In the genomic region with DNA sequence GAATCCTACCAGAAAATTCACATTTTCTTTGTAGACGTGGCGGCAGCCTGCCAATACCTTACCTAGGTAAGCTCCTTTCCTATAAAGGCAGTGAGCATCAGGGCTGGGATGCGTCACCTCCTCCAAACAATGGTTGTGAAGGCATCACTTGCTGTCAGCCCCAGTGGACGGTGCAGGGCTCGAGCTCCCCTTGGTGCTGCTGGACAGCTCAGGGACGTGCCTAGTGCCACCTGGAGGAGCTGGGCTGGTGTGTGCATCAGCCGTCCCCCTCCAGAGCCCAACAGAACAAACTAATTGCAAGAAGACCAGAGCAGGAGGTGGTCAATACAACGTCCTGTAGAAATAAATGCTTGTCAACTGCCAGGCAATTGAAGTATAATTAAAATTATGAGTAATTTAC, we compare ENCODE assay signal across 2 cellular contexts.
TF ChIP-seq lines count a peak whose summit lies in the region.

No MANE protein-coding gene starts in this region.

TF ChIP-seq in A549, 52 proteins besides CTCF, POLR2A, EP300 and RAD21 (continued from another document):
- TF ChIP-seq, protein P1, sequence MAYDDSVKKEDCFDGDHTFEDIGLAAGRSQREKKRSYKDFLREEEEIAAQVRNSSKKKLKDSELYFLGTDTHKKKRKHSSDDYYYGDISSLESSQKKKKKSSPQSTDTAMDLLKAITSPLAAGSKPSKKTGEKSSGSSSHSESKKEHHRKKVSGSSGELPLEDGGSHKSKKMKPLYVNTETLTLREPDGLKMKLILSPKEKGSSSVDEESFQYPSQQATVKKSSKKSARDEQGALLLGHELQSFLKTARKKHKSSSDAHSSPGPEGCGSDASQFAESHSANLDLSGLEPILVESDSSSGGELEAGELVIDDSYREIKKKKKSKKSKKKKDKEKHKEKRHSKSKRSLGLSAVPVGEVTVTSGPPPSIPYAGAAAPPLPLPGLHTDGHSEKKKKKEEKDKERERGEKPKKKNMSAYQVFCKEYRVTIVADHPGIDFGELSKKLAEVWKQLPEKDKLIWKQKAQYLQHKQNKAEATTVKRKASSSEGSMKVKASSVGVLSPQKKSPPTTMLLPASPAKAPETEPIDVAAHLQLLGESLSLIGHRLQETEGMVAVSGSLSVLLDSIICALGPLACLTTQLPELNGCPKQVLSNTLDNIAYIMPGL (CRISPR knock-in tag; IDR thresholded peaks at IDR 0.05; ENCODE audit: borderline replicate concordance), result no peak
- TF ChIP-seq, protein P2, sequence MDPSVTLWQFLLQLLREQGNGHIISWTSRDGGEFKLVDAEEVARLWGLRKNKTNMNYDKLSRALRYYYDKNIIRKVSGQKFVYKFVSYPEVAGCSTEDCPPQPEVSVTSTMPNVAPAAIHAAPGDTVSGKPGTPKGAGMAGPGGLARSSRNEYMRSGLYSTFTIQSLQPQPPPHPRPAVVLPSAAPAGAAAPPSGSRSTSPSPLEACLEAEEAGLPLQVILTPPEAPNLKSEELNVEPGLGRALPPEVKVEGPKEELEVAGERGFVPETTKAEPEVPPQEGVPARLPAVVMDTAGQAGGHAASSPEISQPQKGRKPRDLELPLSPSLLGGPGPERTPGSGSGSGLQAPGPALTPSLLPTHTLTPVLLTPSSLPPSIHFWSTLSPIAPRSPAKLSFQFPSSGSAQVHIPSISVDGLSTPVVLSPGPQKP (IDR thresholded peaks at IDR 0.05; ENCODE audit: low read depth, low read length), result no peak
- TF ChIP-seq POLR2AphosphoS2 (conservative IDR thresholded peaks at IDR 0.05; ENCODE audit: low read length) (no peak), JUN (IDR thresholded peaks at IDR 0.05) (no peak), PHF8 (IDR thresholded peaks at IDR 0.05; ENCODE audit: borderline replicate concordance, low read depth) (no peak), ESRRA (IDR thresholded peaks at IDR 0.05; ENCODE audit: borderline replicate concordance, low read length) (no peak)
- TF ChIP-seq, protein P3, sequence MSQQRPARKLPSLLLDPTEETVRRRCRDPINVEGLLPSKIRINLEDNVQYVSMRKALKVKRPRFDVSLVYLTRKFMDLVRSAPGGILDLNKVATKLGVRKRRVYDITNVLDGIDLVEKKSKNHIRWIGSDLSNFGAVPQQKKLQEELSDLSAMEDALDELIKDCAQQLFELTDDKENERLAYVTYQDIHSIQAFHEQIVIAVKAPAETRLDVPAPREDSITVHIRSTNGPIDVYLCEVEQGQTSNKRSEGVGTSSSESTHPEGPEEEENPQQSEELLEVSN (IDR thresholded peaks at IDR 0.05; ENCODE audit: borderline replicate concordance, low read depth), result no peak

TF ChIP-seq in GM23338, 12 proteins besides CTCF, POLR2A, EP300 and RAD21 (continued from another document):
- TF ChIP-seq, protein P4, sequence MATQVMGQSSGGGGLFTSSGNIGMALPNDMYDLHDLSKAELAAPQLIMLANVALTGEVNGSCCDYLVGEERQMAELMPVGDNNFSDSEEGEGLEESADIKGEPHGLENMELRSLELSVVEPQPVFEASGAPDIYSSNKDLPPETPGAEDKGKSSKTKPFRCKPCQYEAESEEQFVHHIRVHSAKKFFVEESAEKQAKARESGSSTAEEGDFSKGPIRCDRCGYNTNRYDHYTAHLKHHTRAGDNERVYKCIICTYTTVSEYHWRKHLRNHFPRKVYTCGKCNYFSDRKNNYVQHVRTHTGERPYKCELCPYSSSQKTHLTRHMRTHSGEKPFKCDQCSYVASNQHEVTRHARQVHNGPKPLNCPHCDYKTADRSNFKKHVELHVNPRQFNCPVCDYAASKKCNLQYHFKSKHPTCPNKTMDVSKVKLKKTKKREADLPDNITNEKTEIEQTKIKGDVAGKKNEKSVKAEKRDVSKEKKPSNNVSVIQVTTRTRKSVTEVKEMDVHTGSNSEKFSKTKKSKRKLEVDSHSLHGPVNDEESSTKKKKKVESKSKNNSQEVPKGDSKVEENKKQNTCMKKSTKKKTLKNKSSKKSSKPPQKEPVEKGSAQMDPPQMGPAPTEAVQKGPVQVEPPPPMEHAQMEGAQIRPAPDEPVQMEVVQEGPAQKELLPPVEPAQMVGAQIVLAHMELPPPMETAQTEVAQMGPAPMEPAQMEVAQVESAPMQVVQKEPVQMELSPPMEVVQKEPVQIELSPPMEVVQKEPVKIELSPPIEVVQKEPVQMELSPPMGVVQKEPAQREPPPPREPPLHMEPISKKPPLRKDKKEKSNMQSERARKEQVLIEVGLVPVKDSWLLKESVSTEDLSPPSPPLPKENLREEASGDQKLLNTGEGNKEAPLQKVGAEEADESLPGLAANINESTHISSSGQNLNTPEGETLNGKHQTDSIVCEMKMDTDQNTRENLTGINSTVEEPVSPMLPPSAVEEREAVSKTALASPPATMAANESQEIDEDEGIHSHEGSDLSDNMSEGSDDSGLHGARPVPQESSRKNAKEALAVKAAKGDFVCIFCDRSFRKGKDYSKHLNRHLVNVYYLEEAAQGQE (IDR thresholded peaks at IDR 0.05; ENCODE audit: unreplicated experiment), result peak; percentile 28
- TF ChIP-seq STAT1 (IDR thresholded peaks at IDR 0.05; ENCODE audit: unreplicated experiment) (no peak), ZNF331 (CRISPR knock-in tag; IDR thresholded peaks at IDR 0.05; ENCODE audit: low read depth) (no peak)
TF ChIP-seq in GM23338: peak in this region for 1.
